In genomic region chr20:34269996-34270627, GRCh38 we compare ENCODE assay signal across 1 cellular context.
TF ChIP-seq lines count a peak whose summit lies in the region.

No MANE protein-coding gene starts in this region.

TF ChIP-seq in HepG2, 621 proteins besides CTCF, POLR2A, EP300 and RAD21:
- 0 out of 2 replicates have a peak, but pooled peaks have one; percentile 43 for TF ChIP-seq SSRP1 (CRISPR knock-in tag; IDR thresholded peaks at IDR 0.05)
- TF ChIP-seq ZNF136 (CRISPR knock-in tag; IDR thresholded peaks at IDR 0.05; ENCODE audit: low read depth) = no peak
